23 cellular contexts compared by ENCODE assay signal in genomic region chr4:164109517-164109916, GRCh38.
DNase-seq lines count a peak whose midpoint lies in the region; ATAC-seq and TF ChIP-seq lines count a peak whose summit lies in the region.
"Had no signal": no experiment of that assay in that cellular context is flagged by ENCODE, and none has a peak within 500 bp of the region (broad histone marks: within the 10 kb centered on the region; RNA-seq: fewer than 3 reads in every experiment).

No MANE protein-coding gene starts in this region.

- no TSS peak for BruUV-seq in Caco-2 (replicated peaks; lab: Mats Ljungman, UMichigan)

- no peak overlapping the region for H4K8ac ChIP-seq in mesendoderm (ENCODE audit: low read depth, low read length)

- H3K9me3 ChIP-seq in Caco-2 = no peaks in the 10 kb centered on the region
- H3K9me3 ChIP-seq in osteoblast (ENCODE audit: low read depth, low read length) = no peaks in the 10 kb centered on the region

- peaks cover 5% of the 10 kb centered on the region for H3K4me1 Mint-ChIP-seq in Caco-2 (ENCODE audit: low read depth, unreplicated experiment)
- H3K4me1 Mint-ChIP-seq: CD4-positive, alpha-beta memory T cell had no signal

- POLR2A ChIA-PET in Caco-2 (lab: Charles Lee) = no interaction called here

- no peak overlapping the region for H3K9ac ChIP-seq in mesendoderm (ENCODE audit: low read length)

- intact Hi-C loops in Caco-2 (cut with micrococcal nuclease; ENCODE audit: unreplicated experiment) = loop anchor here (2.0 kb wide), 1 partner anchor 43 kb away; no protein-coding TSS in a partner anchor

- no peaks in the 10 kb centered on the region for H3K9me3 Mint-ChIP-seq in Caco-2 (ENCODE audit: unreplicated experiment)

- DNase-seq in Caco-2 (no peak), NCI-H226 (peak; percentile 87), kidney glomerular epithelial cell (lab: John Stamatoyannopoulos, UW) (peak; percentile 58), osteoblast (ENCODE audit: insufficient read length, low spot score, missing footprints) (peak; percentile 34), GM03348 (ENCODE audit: low spot score) (no peak), MV-4-11 (lab: John Stamatoyannopoulos, UW) (no peak), mesendoderm (no peak)
- DNase-seq: CD4-positive, alpha-beta memory T cell; GDM1; GOT3; KBM-7; NCI-H1417 treated with DMSO at 0.1 percent for 48 hours; NCI-H187 treated with DMSO at 0.1 percent for 48 hours; NCI-H345; NCI-H524 treated with DMSO at 0.1 percent for 48 hours; PC-3; RPMI8226; SIG-M5 had no signal

- no peak overlapping the region for H2BK15ac ChIP-seq in mesendoderm (replicated peaks; ENCODE audit: low read depth)

- H3K4me3 ChIP-seq in Caco-2 (ENCODE audit: low read depth, low read length) = no peak overlapping the region
- H3K4me3 ChIP-seq in osteoblast (ENCODE audit: insufficient read depth, low read length) = no peak overlapping the region
- H3K4me3 ChIP-seq in mesendoderm (ENCODE audit: low read length) = no peak overlapping the region
- H3K4me3 ChIP-seq: GM12878 had no signal

- no peak overlapping the region for H3K4me2 ChIP-seq in osteoblast (ENCODE audit: insufficient read depth, low read length)
- H3K4me2 ChIP-seq in mesendoderm (ENCODE audit: low read length) = no peak overlapping the region

- H3K4ac ChIP-seq in mesendoderm (ENCODE audit: low read depth, low read length) = no peak overlapping the region

- H3K27ac ChIP-seq in osteoblast (ENCODE audit: low read depth, low read length) (no peak overlapping the region), mesendoderm (ENCODE audit: low read depth, low read length) (no peak overlapping the region)

- ATAC-seq in HG03520 (IDR thresholded peaks at IDR 0.05; ENCODE audit: unreplicated experiment) = no peak
- ATAC-seq: GM12878, HCT116, HepG2, PC-3, SK-N-SH treated with all-trans-retinoic acid at 6 μM for 48 hours had no signal

- no peak overlapping the region for H3K18ac ChIP-seq in mesendoderm (ENCODE audit: low read length)

- no peaks in the 10 kb centered on the region for H3K27me3 Mint-ChIP-seq in Caco-2 (ENCODE audit: insufficient read depth, unreplicated experiment)
- H3K27me3 Mint-ChIP-seq: CD4-positive, alpha-beta memory T cell had no signal

- no peak overlapping the region for H4K5ac ChIP-seq in mesendoderm (ENCODE audit: low read length)

- no peaks in the 10 kb centered on the region for H3K27me3 ChIP-seq in Caco-2 (replicated peaks; ENCODE audit: control insufficient read depth, insufficient read depth, low read length)
- H3K27me3 ChIP-seq in osteoblast (ENCODE audit: insufficient read depth, low read length) = no peaks in the 10 kb centered on the region
- H3K27me3 ChIP-seq in mesendoderm (ENCODE audit: insufficient read depth, low read length, poor library complexity) = no peaks in the 10 kb centered on the region

- no peaks in the 10 kb centered on the region for H3K79me1 ChIP-seq in mesendoderm (ENCODE audit: low read length)

- H3K4me1 ChIP-seq in Caco-2 (no peaks in the 10 kb centered on the region), osteoblast (ENCODE audit: insufficient read depth, low read length) (no peaks in the 10 kb centered on the region), mesendoderm (ENCODE audit: control insufficient read depth, low read depth, low read length) (no peaks in the 10 kb centered on the region)

- no peak overlapping the region for H3K27ac Mint-ChIP-seq in Caco-2 (ENCODE audit: unreplicated experiment)
- H3K27ac Mint-ChIP-seq: CD4-positive, alpha-beta memory T cell had no signal

- TF ChIP-seq CTCF in Caco-2 (IDR thresholded peaks at IDR 0.05; ENCODE audit: insufficient read depth in 1 of 2, low read depth in 1 of 2, low read length in 1 of 2, severe bottlenecking in 1 of 2, unreplicated experiment in 1 of 2) (no peak), osteoblast (IDR thresholded peaks at IDR 0.05; ENCODE audit: extremely low read depth, low read depth, low read length) (no peak)

- H3K36me3 ChIP-seq in Caco-2 (ENCODE audit: control insufficient read depth, insufficient read depth, low read length) (no peaks in the 10 kb centered on the region), osteoblast (ENCODE audit: insufficient read depth, low read length) (no peaks in the 10 kb centered on the region), mesendoderm (ENCODE audit: control insufficient read depth, insufficient read depth, low read length) (no peaks in the 10 kb centered on the region)

- no CpG with 5 or more reads among the region's 4 CpGs for WGBS in mesendoderm (ENCODE audit: extremely low coverage, insufficient coverage, low lambda C conversion rate)

- no peak overlapping the region for H3K23ac ChIP-seq in mesendoderm (ENCODE audit: low read length)

- H2BK5ac ChIP-seq in mesendoderm (ENCODE audit: low read length) = no peak overlapping the region

- no peaks in the 10 kb centered on the region for H3K36me3 Mint-ChIP-seq in Caco-2 (ENCODE audit: insufficient read depth, unreplicated experiment)
- H3K36me3 Mint-ChIP-seq: CD4-positive, alpha-beta memory T cell had no signal

- no peak overlapping the region for H2BK120ac ChIP-seq in mesendoderm (ENCODE audit: low read depth, low read length)

- no peaks in the 10 kb centered on the region for H4K20me1 ChIP-seq in osteoblast (ENCODE audit: insufficient read depth, low read length)

- no peak overlapping the region for H3K56ac ChIP-seq in mesendoderm (ENCODE audit: low read length)

- CTCF ChIA-PET in Caco-2 (lab: Charles Lee) = no interaction called here

- H2AK5ac ChIP-seq in mesendoderm (ENCODE audit: low read length) = no peak overlapping the region

- no peaks in the 10 kb centered on the region for H3K79me2 ChIP-seq in osteoblast (ENCODE audit: insufficient read depth, low read length)
- no peaks in the 10 kb centered on the region for H3K79me2 ChIP-seq in mesendoderm (ENCODE audit: control insufficient read depth, insufficient read depth, low read length)

- H3K4me3 Mint-ChIP-seq in Caco-2 (ENCODE audit: unreplicated experiment) = peak overlapping the region; percentile 13
- H3K4me3 Mint-ChIP-seq: CD4-positive, alpha-beta memory T cell had no signal

- H2AFZ ChIP-seq in osteoblast (ENCODE audit: low read length) = no peak overlapping the region

Comparison
In these comparisons a context has a peak if more than half of its experiments do, and no peak if none do; other contexts are left out.
1. DNase-seq: peak in NCI-H226 (single experiment), kidney glomerular epithelial cell (single experiment) and osteoblast (single experiment); none in Caco-2 (0 of 2), GM03348 (single experiment), MV-4-11 (single experiment) and mesendoderm (single experiment).